ENCODE assay signal across 11 cellular contexts in genomic region chr9:98009926-98010325, GRCh38. TPM values are rescaled to one million over a fixed set of nuclear protein-coding genes. Genes with fewer than 3 reads are reported as not detected.
DNase-seq lines count a peak whose midpoint lies in the region; TF ChIP-seq lines count a peak whose summit lies in the region.
"Had no signal": no experiment of that assay in that cellular context is flagged by ENCODE, and none has a peak within 500 bp of the region (broad histone marks: within the 10 kb centered on the region; RNA-seq: fewer than 3 reads in every experiment).

No MANE protein-coding gene starts in this region.

- TF ChIP-seq CTCF in neutrophil (IDR thresholded peaks at IDR 0.05), result no peak
- TF ChIP-seq CTCF in stomach (IDR thresholded peaks at IDR 0.05), result no peak

- H3K27me3 ChIP-seq in neutrophil, result no peaks in the 10 kb centered on the region
- no peaks in the 10 kb centered on the region for H3K27me3 ChIP-seq in stomach

- peaks cover 20% of the 10 kb centered on the region for H3K4me1 Mint-ChIP-seq in dendritic cell treated with granulocyte-macrophage colony-stimulating factor and Interleukin-4, amounts not matched to agents 40 ng/mL and 50 ng/mL, for 4 days (ENCODE audit: low read depth)

- no peaks in the 10 kb centered on the region for H3K9me3 ChIP-seq in neutrophil
- H3K9me3 ChIP-seq in stomach, result no peaks in the 10 kb centered on the region

- H3K36me3 Mint-ChIP-seq in dendritic cell treated with granulocyte-macrophage colony-stimulating factor and Interleukin-4, amounts not matched to agents 40 ng/mL and 50 ng/mL, for 4 days (ENCODE audit: low read depth), result peaks cover 99% of the 10 kb centered on the region

- intact Hi-C loops in dendritic cell treated with granulocyte-macrophage colony-stimulating factor and Interleukin-4, amounts not matched to agents 40 ng/mL and 50 ng/mL, for 4 days (cut with micrococcal nuclease), result no loop called here
- intact Hi-C loops in stomach (cut with DNase I; ENCODE audit: low total_unique reads), result no loop called here

- H3K36me3 ChIP-seq in neutrophil (peaks cover 82% of the 10 kb centered on the region), stomach (peaks cover 64 to 100% (median 100%) of the 10 kb centered on the region in 4 donors)

- no peaks in the 10 kb centered on the region for H3K9me3 Mint-ChIP-seq in dendritic cell treated with granulocyte-macrophage colony-stimulating factor and Interleukin-4, amounts not matched to agents 40 ng/mL and 50 ng/mL, for 4 days

- H3K27ac ChIP-seq in neutrophil (peak overlapping the region; percentile 54), stomach (peak overlapping the region in 1 of 5 donors; percentile 4)
- H3K27ac ChIP-seq: WERI-Rb-1 had no signal

- no peaks in the 10 kb centered on the region for H3K27me3 Mint-ChIP-seq in dendritic cell treated with granulocyte-macrophage colony-stimulating factor and Interleukin-4, amounts not matched to agents 40 ng/mL and 50 ng/mL, for 4 days

- no peak for TF ChIP-seq EP300 in stomach (IDR thresholded peaks at IDR 0.05)

- H3K4me1 ChIP-seq in neutrophil (ENCODE audit: control insufficient read depth in 1 of 2, insufficient read depth in 1 of 2, low read depth in 1 of 2, low read length in 1 of 2) (peaks cover 6 to 14% of the 10 kb centered on the region in 2 experiments), stomach (peaks cover 0 to 13% (median 6%) of the 10 kb centered on the region in 4 donors)

- WGBS in stomach, 5 donors, result 72 to 90% (median 76%) methylated on average over 1 of the region's 1 CpG

- H3K4me3 Mint-ChIP-seq in dendritic cell treated with granulocyte-macrophage colony-stimulating factor and Interleukin-4, amounts not matched to agents 40 ng/mL and 50 ng/mL, for 4 days, result no peak overlapping the region

- no peak for TF ChIP-seq POLR2A in stomach (IDR thresholded peaks at IDR 0.05)

- DNase-seq in CD1c-positive myeloid dendritic cell (ENCODE audit: extremely low spot score) (peak; percentile 51), M059J (ENCODE audit: low read depth) (peak; percentile 26), stomach (no peak), DMS 273 treated with DMSO at 0.1 percent for 48 hours (lab: John Stamatoyannopoulos, UW) (no peak)
- DNase-seq in stimulated activated naive CD4-positive, alpha-beta T cell treated with Interleukin-2 at 50 U/mL for 16 hours (lab: John Stamatoyannopoulos, UW), result no peak
- no peak for DNase-seq in activated effector memory CD4-positive, alpha-beta T cell treated with Interleukin-2 at 50 U/mL for 16 hours
- DNase-seq: Calu3, hippocampal formation, WERI-Rb-1 had no signal

- H3K4me3 ChIP-seq in neutrophil (ENCODE audit: low read depth in 1 of 2, low read length in 1 of 2), result no peak overlapping the region
- no peak overlapping the region for H3K4me3 ChIP-seq in stomach

- peak overlapping the region; percentile 38 for H3K27ac Mint-ChIP-seq in dendritic cell treated with granulocyte-macrophage colony-stimulating factor and Interleukin-4, amounts not matched to agents 40 ng/mL and 50 ng/mL, for 4 days

RNA-seq across cellular contexts. Expression of gene ANP32B, which starts 26.8 kb away (rescaled TPM):
- total RNA-seq in M059J (2014; rRNA removed; shearing (Covaris generic)), result 12.6 and 23.6 TPM in 2 replicates
- 100 to 1,000 TPM in 1 of 5 donors, 10 to 100 TPM in 3, 1 to 10 TPM in 1; 8.2 to 149 (median 35.3) TPM for total RNA-seq in stomach
- polyA plus RNA-seq in stomach, result 100 to 1,000 TPM; 149 to 267 (median 169) TPM

RNA-seq across cellular contexts. Expression of gene NANS, which starts 46.6 kb away (rescaled TPM):
- total RNA-seq in M059J (2014; rRNA removed; shearing (Covaris generic)), result 121 and 135 TPM in 2 replicates
- 100 to 1,000 TPM in 1 of 5 donors, 10 to 100 TPM in 4; 12.1 to 261 (median 82.1) TPM for total RNA-seq in stomach
- 100 to 1,000 TPM in 2 of 3 donors, 10 to 100 TPM in 1; 95.3 to 143 (median 104) TPM for polyA plus RNA-seq in stomach

Comparison
In these comparisons a context has a peak if more than half of its experiments do, and no peak if none do; other contexts are left out.
1. DNase-seq: peak in CD1c-positive myeloid dendritic cell (single experiment) and M059J (single experiment); none in stimulated activated naive CD4-positive, alpha-beta T cell treated with Interleukin-2 at 50 U/mL for 16 hours (single experiment), stomach (single experiment), activated effector memory CD4-positive, alpha-beta T cell treated with Interleukin-2 at 50 U/mL for 16 hours (single experiment) and DMS 273 treated with DMSO at 0.1 percent for 48 hours (single experiment).